Comparison of ENCODE assay signal across 17 cellular contexts in genomic region chrX:19628006-19628575, GRCh38.
DNase-seq lines count a peak whose midpoint lies in the region; ATAC-seq and TF ChIP-seq lines count a peak whose summit lies in the region.
"Had no signal": no experiment of that assay in that cellular context is flagged by ENCODE, and none has a peak within 500 bp of the region (broad histone marks: within the 10 kb centered on the region; RNA-seq: fewer than 3 reads in every experiment).

No MANE protein-coding gene starts in this region.

- H3K4me1 ChIP-seq in ACC112 (ENCODE audit: control insufficient read depth, insufficient read depth, low read length, unreplicated experiment), result peaks cover 40% of the 10 kb centered on the region
- peaks cover 15% of the 10 kb centered on the region for H3K4me1 ChIP-seq in adipocyte (ENCODE audit: control insufficient read depth, insufficient read depth, low read length)
- no peaks in the 10 kb centered on the region for H3K4me1 ChIP-seq in hepatocyte (ENCODE audit: insufficient read depth)
- peaks cover 0 to 8% (median 5%) of the 10 kb centered on the region in 4 donors for H3K4me1 ChIP-seq in upper lobe of left lung
- H3K4me1 ChIP-seq: sigmoid colon, SJCRH30 had no signal

- H3K9me3 Mint-ChIP-seq in HFFc6, result no peaks in the 10 kb centered on the region
- H3K9me3 Mint-ChIP-seq: neural crest cell had no signal

- H3K27me3 ChIP-seq in ACC112 (ENCODE audit: insufficient read depth, low read length), result no peaks in the 10 kb centered on the region
- peaks cover 3% of the 10 kb centered on the region for H3K27me3 ChIP-seq in adipocyte (replicated peaks; ENCODE audit: control insufficient read depth, insufficient read depth, low read length)
- H3K27me3 ChIP-seq in hepatocyte, result no peaks in the 10 kb centered on the region
- no peaks in the 10 kb centered on the region for H3K27me3 ChIP-seq in upper lobe of left lung
- H3K27me3 ChIP-seq: sigmoid colon, SJCRH30 had no signal

- H3K9ac ChIP-seq in adipocyte (ENCODE audit: low read length), result no peak overlapping the region

- H3K4me3 ChIP-seq in ACC112 (ENCODE audit: low read depth, low read length) (no peak overlapping the region), adipocyte (ENCODE audit: low read length) (no peak overlapping the region), hepatocyte (no peak overlapping the region), upper lobe of left lung (no peak overlapping the region)
- H3K4me3 ChIP-seq: left ventricle myocardium inferior, sigmoid colon, SJCRH30 had no signal

- TF ChIP-seq CTCF in HFFc6 (IDR thresholded peaks at IDR 0.05), result no peak
- TF ChIP-seq CTCF in hepatocyte (IDR thresholded peaks at IDR 0.05; ENCODE audit: poor library complexity), result no peak
- no peak for TF ChIP-seq CTCF in upper lobe of left lung (IDR thresholded peaks at IDR 0.05)

- H3K4me2 ChIP-seq in hepatocyte, result no peak overlapping the region

- WGBS in hepatocyte (ENCODE audit: low lambda C conversion rate, missing lambda C conversion rate), result 73% methylated on average over 7 of the region's 7 CpGs
- 78 to 86% methylated on average over 6 to 7 of the region's 7 CpGs for WGBS in upper lobe of left lung, 2 donors

- H3K27me3 Mint-ChIP-seq in HFFc6 (ENCODE audit: insufficient read depth), result no peaks in the 10 kb centered on the region

- H3K9me3 ChIP-seq in adipocyte (ENCODE audit: control insufficient read depth, low read length) (no peaks in the 10 kb centered on the region), hepatocyte (ENCODE audit: low read depth) (no peaks in the 10 kb centered on the region), upper lobe of left lung (no peaks in the 10 kb centered on the region)
- H3K9me3 ChIP-seq: left ventricle myocardium inferior, sigmoid colon, SJCRH30 had no signal

- no peaks in the 10 kb centered on the region for H4K20me1 ChIP-seq in hepatocyte (ENCODE audit: insufficient read depth, poor library complexity, severe bottlenecking)

- no peak overlapping the region; the same call in 1 of the 2 replicates for H3K4me3 Mint-ChIP-seq in HFFc6
- H3K4me3 Mint-ChIP-seq: H9, neural crest cell had no signal

- ATAC-seq in left colon, result peak; percentile 91
- no peak for ATAC-seq in upper lobe of left lung (ENCODE audit: low FRiP score in 2 of 2)

- peaks cover 10% of the 10 kb centered on the region; the same call in 1 of the 2 replicates for H3K36me3 ChIP-seq in ACC112 (ENCODE audit: insufficient read depth, low read length)
- H3K36me3 ChIP-seq in adipocyte (ENCODE audit: control insufficient read depth, insufficient read depth, low read length, severe bottlenecking), result no peaks in the 10 kb centered on the region
- H3K36me3 ChIP-seq in hepatocyte (replicated peaks; ENCODE audit: insufficient read depth, low read depth), result no peaks in the 10 kb centered on the region
- H3K36me3 ChIP-seq in upper lobe of left lung, result no peaks in the 10 kb centered on the region
- H3K36me3 ChIP-seq: left ventricle myocardium inferior, sigmoid colon, WERI-Rb-1 had no signal

- peaks cover 39% of the 10 kb centered on the region for H3K4me1 Mint-ChIP-seq in HFFc6 (ENCODE audit: low read depth)

- DNase-seq in HFFc6, result peak; percentile 6
- DNase-seq in adipocyte (ENCODE audit: low read depth), result peak; percentile 41
- peak; percentile 30 to 39 for DNase-seq in left colon
- no peak for DNase-seq in NCI-H510A (lab: John Stamatoyannopoulos, UW)
- DNase-seq in erythroblast (lab: John Stamatoyannopoulos, UW), result no peak
- DNase-seq in hepatocyte (ENCODE audit: low spot score), result no peak
- no peak for DNase-seq in upper lobe of left lung
- DNase-seq: H9; left ventricle myocardium inferior; NCI-H2171; NK-92 treated with Interleukin-12 subunit alpha and Interleukin-12 subunit beta, amount 100 ng/mL, for 24 hours; sigmoid colon; SJCRH30; stimulated activated naive CD4-positive, alpha-beta T cell treated with Interleukin-2 at 50 U/mL for 16 hours; WERI-Rb-1 had no signal

- H3K27ac Mint-ChIP-seq in HFFc6, result peak overlapping the region; percentile 81

- H2AFZ ChIP-seq in ACC112 (ENCODE audit: low read length, unreplicated experiment) (no peak overlapping the region), hepatocyte (no peak overlapping the region)

- H3K27ac ChIP-seq in ACC112 (ENCODE audit: low read depth, low read length) (peak overlapping the region; percentile 50), hepatocyte (no peak overlapping the region), upper lobe of left lung (no peak overlapping the region)
- H3K27ac ChIP-seq: left ventricle myocardium inferior, sigmoid colon, SJCRH30, WERI-Rb-1 had no signal

- no peak for TF ChIP-seq POLR2A in erythroblast (IDR thresholded peaks at IDR 0.05; ENCODE audit: low read length)
- no peak for TF ChIP-seq POLR2A in upper lobe of left lung (IDR thresholded peaks at IDR 0.05)

- intact Hi-C loops in left colon (cut with DNase I, micrococcal nuclease), result no loop called here

- H3K79me2 ChIP-seq in ACC112 (ENCODE audit: control insufficient read depth, insufficient read depth, low read length, unreplicated experiment), result peaks cover 39% of the 10 kb centered on the region
- no peaks in the 10 kb centered on the region for H3K79me2 ChIP-seq in hepatocyte

- TF ChIP-seq EP300 in upper lobe of left lung (IDR thresholded peaks at IDR 0.05), result no peak

- H3K36me3 Mint-ChIP-seq in HFFc6 (ENCODE audit: low read depth), result no peaks in the 10 kb centered on the region

- H3K9me2 ChIP-seq in hepatocyte (replicated peaks; ENCODE audit: insufficient read depth), result no peaks in the 10 kb centered on the region

Comparison
In these comparisons a context has a peak if more than half of its experiments do, and no peak if none do; other contexts are left out.
1. DNase-seq: peak in HFFc6 (single experiment), adipocyte (single experiment) and left colon (2 of 2); none in NCI-H510A (single experiment), erythroblast (0 of 2), hepatocyte (single experiment) and upper lobe of left lung (0 of 2).